25 cellular contexts compared by ENCODE assay signal in genomic region chr19:45344621-45345505, GRCh38. TPM values are rescaled to one million over a fixed set of nuclear protein-coding genes. Genes with fewer than 3 reads are reported as not detected.
DNase-seq lines count a peak whose midpoint lies in the region; ATAC-seq, FAIRE-seq and TF ChIP-seq lines count a peak whose summit lies in the region.
"Had no signal": no experiment of that assay in that cellular context is flagged by ENCODE, and none has a peak within 500 bp of the region (broad histone marks: within the 10 kb centered on the region; RNA-seq: fewer than 3 reads in every experiment).

No MANE protein-coding gene starts in this region.

- TF ChIP-seq RAD21 in HepG2 (CRISPR knock-in tag; IDR thresholded peaks at IDR 0.05), result no peak

- H3K27ac ChIP-seq in HepG2 (ENCODE audit: extremely low read length, insufficient read depth, low read length) (no peak overlapping the region), right lobe of liver (no peak overlapping the region)
- no peak overlapping the region for H3K27ac ChIP-seq in CD8-positive, alpha-beta T cell (ENCODE audit: low read depth, low read length)
- H3K27ac ChIP-seq: KMS-11, SJCRH30 had no signal

- CTCF ChIA-PET in HepG2 (lab: Yijun Ruan, JAX; ENCODE audit: low intra/inter-chr PET ratio, low total read pairs), result no interaction called here
- CTCF ChIA-PET in CD8-positive, alpha-beta T cell (lab: Charles Lee), result no interaction called here

- TF ChIP-seq CTCF in HepG2 (CRISPR knock-in tag; IDR thresholded peaks at IDR 0.05), result no peak
- no peak for TF ChIP-seq CTCF in right lobe of liver (IDR thresholded peaks at IDR 0.05)
- TF ChIP-seq CTCF in epithelial cell of esophagus (IDR thresholded peaks at IDR 0.05; ENCODE audit: insufficient read depth, low read depth, low read length, missing control alignments), result no peak
- no peak for TF ChIP-seq CTCF in neural crest cell (conservative IDR thresholded peaks at IDR 0.05)
- no peak for TF ChIP-seq CTCF in CD8-positive, alpha-beta T cell (IDR thresholded peaks at IDR 0.05)

- no peaks in the 10 kb centered on the region for H3K36me3 Mint-ChIP-seq in neural crest cell (ENCODE audit: low read depth)
- H3K36me3 Mint-ChIP-seq in CD8-positive, alpha-beta T cell, result no peaks in the 10 kb centered on the region

- intact Hi-C loops in HepG2 (cut with micrococcal nuclease; ENCODE audit: unreplicated experiment) (no loop called here), right lobe of liver (cut with DNase I) (loop anchor here in 1 of 2 donors (10.0 kb wide), 1 partner anchor 190 kb away; no protein-coding TSS in a partner anchor)
- intact Hi-C loops in CD8-positive, alpha-beta T cell (cut with DNase I, micrococcal nuclease), result no loop called here

- no peaks in the 10 kb centered on the region for H4K20me1 ChIP-seq in HepG2 (ENCODE audit: insufficient read depth, low read length)

- H3K27me3 Mint-ChIP-seq in neural crest cell (ENCODE audit: low read depth), result peaks cover 34% of the 10 kb centered on the region
- H3K27me3 Mint-ChIP-seq in CD8-positive, alpha-beta T cell (ENCODE audit: low read depth), result peaks cover 26% of the 10 kb centered on the region

- H3K9ac ChIP-seq in HepG2 (ENCODE audit: insufficient read depth, low read depth, low read length), result no peak overlapping the region
- H3K9ac ChIP-seq: KMS-11 had no signal

- H3K9me3 ChIP-seq in HepG2 (ENCODE audit: low read length) (no peaks in the 10 kb centered on the region), right lobe of liver (no peaks in the 10 kb centered on the region)
- no peaks in the 10 kb centered on the region for H3K9me3 ChIP-seq in CD8-positive, alpha-beta T cell (ENCODE audit: low read length)
- H3K9me3 ChIP-seq: BE2C, SJCRH30 had no signal

- no peaks in the 10 kb centered on the region for H3K9me3 Mint-ChIP-seq in neural crest cell
- H3K9me3 Mint-ChIP-seq in CD8-positive, alpha-beta T cell, result no peaks in the 10 kb centered on the region
- H3K9me3 Mint-ChIP-seq: GM23338, HFFc6 had no signal

- H3K27ac Mint-ChIP-seq in neural crest cell (ENCODE audit: unreplicated experiment), result peak overlapping the region; percentile 64
- no peak overlapping the region for H3K27ac Mint-ChIP-seq in CD8-positive, alpha-beta T cell
- H3K27ac Mint-ChIP-seq: GM23338, HFFc6 had no signal

- POLR2A ChIA-PET in HepG2 (lab: Yijun Ruan, JAX), result interaction anchor here (0.5 kb wide), 1 partner anchor 152 kb away, joined by 3 read pairs; no protein-coding TSS in a partner anchor
- POLR2A ChIA-PET in CD8-positive, alpha-beta T cell (lab: Charles Lee), result no interaction called here

- 0 out of 5 replicates have a peak, but pooled peaks cover 0 to 2% of the 10 kb centered on the region in 2 experiments for H3K36me3 ChIP-seq in HepG2 (replicated peaks in 1 of 2; ENCODE audit: control insufficient read depth in 1 of 2, insufficient read depth in 2 of 2, low read length in 2 of 2)
- no peaks in the 10 kb centered on the region for H3K36me3 ChIP-seq in right lobe of liver
- no peaks in the 10 kb centered on the region for H3K36me3 ChIP-seq in CD8-positive, alpha-beta T cell (ENCODE audit: insufficient read depth, low read length)
- H3K36me3 ChIP-seq: BE2C, SJCRH30 had no signal

- H3K27me3 ChIP-seq in HepG2 (ENCODE audit: control insufficient read depth in 1 of 2, insufficient read depth in 2 of 2, low read length in 2 of 2) (peaks cover 11 to 58% of the 10 kb centered on the region in 2 experiments), right lobe of liver (no peaks in the 10 kb centered on the region)
- peaks cover 11% of the 10 kb centered on the region for H3K27me3 ChIP-seq in CD8-positive, alpha-beta T cell (ENCODE audit: insufficient read depth, low read length)

- 9% methylated on average over 6 of the region's 15 CpGs for whole genome bisulfite sequencing in HepG2 (ENCODE audit: low lambda C conversion rate)
- WGBS in right lobe of liver (ENCODE audit: insufficient coverage, low coverage, low lambda C conversion rate, missing lambda C conversion rate), result 100% methylated on average over 1 of the region's 15 CpGs

- no TSS peak for BruUV-seq in HepG2 (replicated peaks; lab: Mats Ljungman, UMichigan)

- no peaks in the 10 kb centered on the region for H3K79me2 ChIP-seq in HepG2 (ENCODE audit: insufficient read depth, low read length)

- ATAC-seq in HepG2, result peak; percentile 12; the same call in 1 of the 3 replicates
- no peak for ATAC-seq in right lobe of liver
- no peak for ATAC-seq in CD8-positive, alpha-beta T cell
- ATAC-seq in left lobe of liver, result no peak
- ATAC-seq: GM23338, PC-3 had no signal

- DNase-seq in HepG2 (ENCODE audit: low spot score), result no peak
- no peak for DNase-seq in right lobe of liver
- peak; percentile 68 for DNase-seq in epithelial cell of esophagus (ENCODE audit: low read depth)
- DNase-seq in neural crest cell (ENCODE audit: low read depth, low spot score), result no peak
- no peak for DNase-seq in activated CD8-positive, alpha-beta memory T cell treated with anti-CD3 and anti-CD28 coated beads, Interleukin-2, amount 50 U/mL, for 48 hours
- DNase-seq in CD8-positive, alpha-beta T cell, result no peak
- no peak for DNase-seq in left lobe of liver (ENCODE audit: low spot score)
- DNase-seq: BE2C; CD4-positive, CD25-positive, alpha-beta regulatory T cell; DMS53; EL; HFFc6; NCI-H1048; NCI-H1436; NCI-H1930; NCI-H345; NCI-H524 treated with DMSO at 0.1 percent for 48 hours; PC-3; RPMI8226; SJCRH30 had no signal

- TF ChIP-seq EP300 in HepG2 (IDR thresholded peaks at IDR 0.05; ENCODE audit: low read depth in 2 of 2, low read length in 2 of 2), result no peak
- no peak for TF ChIP-seq EP300 in HepG2 (CRISPR knock-in tag; IDR thresholded peaks at IDR 0.05; ENCODE audit: borderline replicate concordance)

- in situ Hi-C loops in HepG2 (cut with HindIII; ENCODE audit: extremely low pct_ligation_motif_present, low pct_unique_long_range_greater_than_20kb), result loop anchor here (5.0 to 10.0 kb wide), 2 partner anchors 93 to 140 kb away; partner anchors contain the start of gene MARK4

- no peak overlapping the region for H2AFZ ChIP-seq in HepG2 (ENCODE audit: low read length)
- H2AFZ ChIP-seq: GM23338 had no signal

- H3K4me1 Mint-ChIP-seq in neural crest cell, result peaks cover 4% of the 10 kb centered on the region
- peaks cover 3% of the 10 kb centered on the region for H3K4me1 Mint-ChIP-seq in CD8-positive, alpha-beta T cell (ENCODE audit: low read depth)

- H3K4me3 ChIP-seq in HepG2 (replicated peaks in 1 of 3; ENCODE audit: insufficient read depth in 1 of 3, low read depth in 2 of 3, low read length in 3 of 3) (no peak overlapping the region), right lobe of liver (no peak overlapping the region), epithelial cell of esophagus (ENCODE audit: low read length) (peak overlapping the region; percentile 21)
- no peak overlapping the region for H3K4me3 ChIP-seq in CD8-positive, alpha-beta T cell (ENCODE audit: low read depth, low read length)
- H3K4me3 ChIP-seq: GM23338, SJCRH30 had no signal

- peaks cover 14% of the 10 kb centered on the region for H3K4me1 ChIP-seq in HepG2 (ENCODE audit: insufficient read depth, low read length)
- H3K4me1 ChIP-seq in right lobe of liver, result peaks cover 0 to 7% (median 0%) of the 10 kb centered on the region in 4 donors
- H3K4me1 ChIP-seq in CD8-positive, alpha-beta T cell (ENCODE audit: insufficient read depth, low read length), result no peaks in the 10 kb centered on the region
- H3K4me1 ChIP-seq: BE2C, SJCRH30 had no signal

- no peak overlapping the region for H3K4me2 ChIP-seq in HepG2 (ENCODE audit: low read depth, low read length)
- H3K4me2 ChIP-seq: GM23338, KMS-11 had no signal

- FAIRE-seq in HepG2 (lab: Jason Lieb, UNC), result no peak
- FAIRE-seq: A204.1, GM12891 had no signal

- TF ChIP-seq POLR2A in HepG2 (IDR thresholded peaks at IDR 0.05; ENCODE audit: insufficient read depth in 1 of 2, low read depth in 2 of 2, low read length in 2 of 2), result no peak
- TF ChIP-seq POLR2A in right lobe of liver (IDR thresholded peaks at IDR 0.05), result no peak

- H3K4me3 Mint-ChIP-seq in neural crest cell, result peak overlapping the region; percentile 29
- no peak overlapping the region for H3K4me3 Mint-ChIP-seq in CD8-positive, alpha-beta T cell
- H3K4me3 Mint-ChIP-seq: CD4-positive, CD25-positive, alpha-beta regulatory T cell; GM23338; HFFc6 had no signal

RNA-seq across cellular contexts. Expression of gene KLC3, which starts 4.3 kb away (rescaled TPM):
- total RNA-seq in HepG2 (2016; rRNA removed; fragmentation: Illumina TruSeq; extraction: Trizol) (not detected in 2 replicates), right lobe of liver (under 1 TPM in 2 of 6 experiments, not detected in 4; 0.22 to 0.26 TPM), neural crest cell (not detected in 2 replicates), left lobe of liver (not detected)
- not detected in 2 replicates for total RNA-seq in HepG2 (2016; cell fraction: cytosol; rRNA removed; fragmentation: Illumina TruSeq; extraction: Trizol; ENCODE audit: low read depth)
- not detected in 2 replicates for total RNA-seq in HepG2 (2016; cell fraction: insoluble cytoplasmic fraction; rRNA removed; fragmentation: Illumina TruSeq; extraction: Trizol)
- total RNA-seq in HepG2 (2016; cell fraction: membrane; rRNA removed; fragmentation: Illumina TruSeq; extraction: Trizol), result not detected in 2 replicates
- total RNA-seq in HepG2 (2016; cell fraction: nucleus; rRNA removed; fragmentation: Illumina TruSeq; extraction: Trizol), result not detected in 2 replicates
- 0.13 and 0.26 TPM in 2 replicates for polyA plus RNA-seq in HepG2 (2011; rRNA removed)
- 0.09 and 0.20 TPM in 2 replicates for polyA plus RNA-seq in HepG2 (2011; cell fraction: cytosol; rRNA removed)
- 0.37 and 0.40 TPM in 2 replicates for polyA plus RNA-seq in HepG2 (2011; cell fraction: nucleus; rRNA removed)
- 0.15 TPM in 1 of 2 replicates, not detected in the other for polyA plus RNA-seq in HepG2 (2012)
- polyA plus RNA-seq in HepG2 (2016; cell fraction: cytosol; fragmentation: Illumina TruSeq; extraction: Trizol; ENCODE audit: low read depth), result not detected in 2 replicates
- not detected in 2 replicates for polyA plus RNA-seq in HepG2 (2016; cell fraction: insoluble cytoplasmic fraction; fragmentation: Illumina TruSeq; extraction: Trizol; ENCODE audit: low read depth)
- not detected in 2 replicates for polyA plus RNA-seq in HepG2 (2016; cell fraction: membrane; fragmentation: Illumina TruSeq; extraction: Trizol; ENCODE audit: low read depth)
- polyA plus RNA-seq in HepG2 (2016; cell fraction: nucleus; fragmentation: Illumina TruSeq; extraction: Trizol; ENCODE audit: insufficient read depth, low read depth), result not detected in 2 replicates
- polyA minus RNA-seq in HepG2 (2011; rRNA and poly(A)+ RNA removed; ENCODE audit: low replicate concordance), result 0.46 TPM in 1 of 2 replicates, not detected in the other
- not detected in 2 replicates for polyA minus RNA-seq in HepG2 (2011; cell fraction: cytosol; rRNA and poly(A)+ RNA removed)
- polyA minus RNA-seq in HepG2 (2011; cell fraction: nucleus; rRNA and poly(A)+ RNA removed), result not detected in 2 replicates
- not detected for total RNA-seq in CD8-positive, alpha-beta T cell
- total RNA-seq: HFFc6, SJCRH30 had no signal
- polyA plus RNA-seq: CD4-positive, CD25-positive, alpha-beta regulatory T cell had no signal

RNA-seq across cellular contexts. Expression of gene CKM, which starts 22.2 kb away (rescaled TPM):
- total RNA-seq in HepG2 (2016; rRNA removed; fragmentation: Illumina TruSeq; extraction: Trizol), result 0.27 and 0.80 TPM in 2 replicates
- 0.30 TPM in 1 of 2 replicates, not detected in the other for total RNA-seq in HepG2 (2016; cell fraction: cytosol; rRNA removed; fragmentation: Illumina TruSeq; extraction: Trizol; ENCODE audit: low read depth)
- 0.25 and 0.58 TPM in 2 replicates for total RNA-seq in HepG2 (2016; cell fraction: insoluble cytoplasmic fraction; rRNA removed; fragmentation: Illumina TruSeq; extraction: Trizol)
- 0.28 TPM in 2 replicates for total RNA-seq in HepG2 (2016; cell fraction: membrane; rRNA removed; fragmentation: Illumina TruSeq; extraction: Trizol)
- total RNA-seq in HepG2 (2016; cell fraction: nucleus; rRNA removed; fragmentation: Illumina TruSeq; extraction: Trizol), result not detected in 2 replicates
- 0.54 and 0.59 TPM in 2 replicates for polyA plus RNA-seq in HepG2 (2011; rRNA removed)
- 0.85 and 1.2 TPM in 2 replicates for polyA plus RNA-seq in HepG2 (2011; cell fraction: cytosol; rRNA removed)
- 0.69 and 0.71 TPM in 2 replicates for polyA plus RNA-seq in HepG2 (2011; cell fraction: nucleus; rRNA removed)
- polyA plus RNA-seq in HepG2 (2012), result 1.1 and 1.2 TPM in 2 replicates
- 0.33 TPM in 2 replicates for polyA plus RNA-seq in HepG2 (2016; cell fraction: cytosol; fragmentation: Illumina TruSeq; extraction: Trizol; ENCODE audit: low read depth)
- polyA plus RNA-seq in HepG2 (2016; cell fraction: insoluble cytoplasmic fraction; fragmentation: Illumina TruSeq; extraction: Trizol; ENCODE audit: low read depth), result 0.42 and 0.59 TPM in 2 replicates
- polyA plus RNA-seq in HepG2 (2016; cell fraction: membrane; fragmentation: Illumina TruSeq; extraction: Trizol; ENCODE audit: low read depth), result 0.19 and 0.22 TPM in 2 replicates
- 0.38 and 0.65 TPM in 2 replicates for polyA plus RNA-seq in HepG2 (2016; cell fraction: nucleus; fragmentation: Illumina TruSeq; extraction: Trizol; ENCODE audit: insufficient read depth, low read depth)
- polyA minus RNA-seq in HepG2 (2011; rRNA and poly(A)+ RNA removed; ENCODE audit: low replicate concordance), result 0.16 TPM in 1 of 2 replicates, not detected in the other
- 0.49 TPM in 1 of 2 replicates, not detected in the other for polyA minus RNA-seq in HepG2 (2011; cell fraction: cytosol; rRNA and poly(A)+ RNA removed)
- polyA minus RNA-seq in HepG2 (2011; cell fraction: nucleus; rRNA and poly(A)+ RNA removed), result 0.26 TPM in 1 of 2 replicates, not detected in the other
- total RNA-seq in right lobe of liver, result 10 to 100 TPM in 1 of 6 experiments, 1 to 10 TPM in 2, under 1 TPM in 2, not detected in 1; 0.42 to 25.6 (median 1.1) TPM
- total RNA-seq in neural crest cell, result not detected in 2 replicates
- not detected for total RNA-seq in CD8-positive, alpha-beta T cell
- not detected for total RNA-seq in left lobe of liver
- total RNA-seq: CD4-positive, CD25-positive, alpha-beta regulatory T cell; GM23338; HFFc6; M059J; PC-3 had no signal
- polyA plus RNA-seq: CD4-positive, CD25-positive, alpha-beta regulatory T cell; GM23338 had no signal

RNA-seq across cellular contexts. Expression of gene ERCC2, which starts 25.5 kb away (rescaled TPM):
- 20.5 and 25.4 TPM in 2 replicates for total RNA-seq in HepG2 (2016; rRNA removed; fragmentation: Illumina TruSeq; extraction: Trizol)
- 4.8 and 6.0 TPM in 2 replicates for total RNA-seq in HepG2 (2016; cell fraction: cytosol; rRNA removed; fragmentation: Illumina TruSeq; extraction: Trizol; ENCODE audit: low read depth)
- total RNA-seq in HepG2 (2016; cell fraction: insoluble cytoplasmic fraction; rRNA removed; fragmentation: Illumina TruSeq; extraction: Trizol), result 17.4 and 24.0 TPM in 2 replicates
- 10.7 and 11.8 TPM in 2 replicates for total RNA-seq in HepG2 (2016; cell fraction: membrane; rRNA removed; fragmentation: Illumina TruSeq; extraction: Trizol)
- total RNA-seq in HepG2 (2016; cell fraction: nucleus; rRNA removed; fragmentation: Illumina TruSeq; extraction: Trizol), result 18.4 and 26.1 TPM in 2 replicates
- polyA plus RNA-seq in HepG2 (2011; rRNA removed), result 49.2 and 63.4 TPM in 2 replicates
- polyA plus RNA-seq in HepG2 (2011; cell fraction: cytosol; rRNA removed), result 18.2 and 21.9 TPM in 2 replicates
- 186 and 287 TPM in 2 replicates for polyA plus RNA-seq in HepG2 (2011; cell fraction: nucleus; rRNA removed)
- 34.7 and 38.8 TPM in 2 replicates for polyA plus RNA-seq in HepG2 (2012)
- 6.0 and 6.6 TPM in 2 replicates for polyA plus RNA-seq in HepG2 (2016; cell fraction: cytosol; fragmentation: Illumina TruSeq; extraction: Trizol; ENCODE audit: low read depth)
- 21.0 and 26.5 TPM in 2 replicates for polyA plus RNA-seq in HepG2 (2016; cell fraction: insoluble cytoplasmic fraction; fragmentation: Illumina TruSeq; extraction: Trizol; ENCODE audit: low read depth)
- polyA plus RNA-seq in HepG2 (2016; cell fraction: membrane; fragmentation: Illumina TruSeq; extraction: Trizol; ENCODE audit: low read depth), result 12.1 and 13.4 TPM in 2 replicates
- 89.8 and 93.0 TPM in 2 replicates for polyA plus RNA-seq in HepG2 (2016; cell fraction: nucleus; fragmentation: Illumina TruSeq; extraction: Trizol; ENCODE audit: insufficient read depth, low read depth)
- polyA minus RNA-seq in HepG2 (2011; rRNA and poly(A)+ RNA removed; ENCODE audit: low replicate concordance), result 22.0 and 75.7 TPM in 2 replicates
- 19.7 and 20.4 TPM in 2 replicates for polyA minus RNA-seq in HepG2 (2011; cell fraction: cytosol; rRNA and poly(A)+ RNA removed)
- 28.0 and 29.0 TPM in 2 replicates for polyA minus RNA-seq in HepG2 (2011; cell fraction: nucleus; rRNA and poly(A)+ RNA removed)
- 10 to 100 TPM in 5 of 6 experiments, 1 to 10 TPM in 1; 9.8 to 13.7 (median 11.3) TPM for total RNA-seq in right lobe of liver
- total RNA-seq in neural crest cell, result 67.3 and 71.3 TPM in 2 replicates
- 10 to 100 TPM in 1 of 2 experiments, 1 to 10 TPM in 1; 9.1 to 11.8 TPM for total RNA-seq in CD8-positive, alpha-beta T cell
- total RNA-seq in left lobe of liver, result 15.3 TPM
